19 cellular contexts compared by ENCODE assay signal in genomic region chr12:59583003-59583712, GRCh38.
"Had no signal": no experiment of that assay in that cellular context is flagged by ENCODE, and none has a peak within 500 bp of the region (broad histone marks: within the 10 kb centered on the region; RNA-seq: fewer than 3 reads in every experiment).

No MANE protein-coding gene starts in this region.

- FAIRE-seq: colon had no signal

- H3K27me3 ChIP-seq: adrenal gland had no signal

- ATAC-seq: T-helper 17 cell had no signal

- H3K9me3 Mint-ChIP-seq: activated CD4-positive, alpha-beta memory T cell treated with anti-CD3 and anti-CD28 coated beads for 36 hours; activated naive CD4-positive, alpha-beta T cell treated with anti-CD3 and anti-CD28 coated beads, Interleukin-2, amount 50 U/mL, for 24 hours; activated T-cell treated with anti-CD3 and anti-CD28 coated beads, Interleukin-2, amount 50 U/mL, for 24 hours; IgD-negative memory B cell had no signal

- H3K36me3 ChIP-seq: adrenal gland, WERI-Rb-1 had no signal

- H3K27ac ChIP-seq: adrenal gland, WERI-Rb-1 had no signal

- H3K4me3 Mint-ChIP-seq: activated CD4-positive, alpha-beta memory T cell treated with anti-CD3 and anti-CD28 coated beads for 36 hours; activated naive CD4-positive, alpha-beta T cell treated with anti-CD3 and anti-CD28 coated beads, Interleukin-2, amount 50 U/mL, for 24 hours; activated T-cell treated with anti-CD3 and anti-CD28 coated beads, Interleukin-2, amount 50 U/mL, for 24 hours; IgD-negative memory B cell; T-helper 17 cell had no signal

- DNase-seq: activated CD4-positive, alpha-beta memory T cell treated with anti-CD3 and anti-CD28 coated beads for 36 hours; activated CD4-positive, alpha-beta T cell treated with anti-CD3 and anti-CD28 coated beads for 4 hours; activated T-cell treated with anti-CD3 and anti-CD28 coated beads, Interleukin-2, amount 50 U/mL, for 24 hours; adrenal gland; anterior cingulate cortex; cerebellar nuclear complex; KG1; NCI-H1048; NCI-H146; NCI-H187 treated with DMSO at 0.1 percent for 48 hours; NCI-H2081 treated with DMSO at 0.1 percent for 48 hours; NCI-H446; NCI-H524; SIG-M5; T-helper 17 cell; WERI-Rb-1 had no signal

- H3K36me3 Mint-ChIP-seq: activated CD4-positive, alpha-beta memory T cell treated with anti-CD3 and anti-CD28 coated beads for 36 hours; activated naive CD4-positive, alpha-beta T cell treated with anti-CD3 and anti-CD28 coated beads, Interleukin-2, amount 50 U/mL, for 24 hours; IgD-negative memory B cell had no signal

- H3K4me1 ChIP-seq: adrenal gland had no signal

- H3K27ac Mint-ChIP-seq: activated CD4-positive, alpha-beta memory T cell treated with anti-CD3 and anti-CD28 coated beads for 36 hours; activated T-cell treated with anti-CD3 and anti-CD28 coated beads, Interleukin-2, amount 50 U/mL, for 24 hours; IgD-negative memory B cell; T-helper 17 cell had no signal

- H3K4me3 ChIP-seq: adrenal gland had no signal

- H3K9me3 ChIP-seq: adrenal gland had no signal

- H3K27me3 Mint-ChIP-seq: activated CD4-positive, alpha-beta memory T cell treated with anti-CD3 and anti-CD28 coated beads for 36 hours; activated naive CD4-positive, alpha-beta T cell treated with anti-CD3 and anti-CD28 coated beads, Interleukin-2, amount 50 U/mL, for 24 hours; activated T-cell treated with anti-CD3 and anti-CD28 coated beads, Interleukin-2, amount 50 U/mL, for 24 hours; T-helper 17 cell had no signal
